In the genomic region with DNA sequence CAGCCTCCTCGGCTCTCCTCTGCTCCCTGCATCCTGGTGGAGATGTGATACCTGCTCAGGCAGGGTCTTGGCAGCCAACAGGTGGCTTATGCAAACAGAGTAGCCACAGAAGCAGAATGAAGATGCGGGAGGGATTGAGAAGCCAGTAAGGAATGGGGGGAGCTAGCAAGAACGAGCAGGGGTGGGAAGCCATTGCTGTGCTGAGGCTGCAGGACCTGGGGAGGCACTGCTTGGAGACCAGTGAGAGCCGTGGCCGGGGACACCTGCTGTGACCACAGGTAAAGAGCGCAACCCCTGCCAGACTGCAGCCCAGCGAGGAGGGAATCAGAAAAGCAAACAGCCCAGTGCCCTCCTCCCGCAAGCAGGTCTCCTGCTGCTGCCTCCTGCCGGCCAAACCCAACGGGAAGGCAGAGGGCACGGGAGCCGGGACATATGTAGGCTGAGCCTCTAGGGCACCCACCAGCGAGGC, we compare ENCODE assay signal across 8 cellular contexts. TPM values are rescaled to one million over a fixed set of nuclear protein-coding genes. Genes with fewer than 3 reads are reported as not detected.
DNase-seq lines count a peak whose midpoint lies in the region; ATAC-seq and TF ChIP-seq lines count a peak whose summit lies in the region.

No MANE protein-coding gene starts in this region.

- H3K9ac ChIP-seq in PC-3 (ENCODE audit: low read length) = no peak overlapping the region

- H2AFZ ChIP-seq in PC-3 (ENCODE audit: low read length) = 0 out of 2 replicates have a peak overlapping the region, but pooled peaks have one; percentile 30

- TF ChIP-seq EP300 in suprapubic skin (IDR thresholded peaks at IDR 0.05) = no peak

- intact Hi-C loops in PC-3 (cut with micrococcal nuclease) (loop anchor here (5.0 kb wide), 1 partner anchor 913 kb away; no protein-coding TSS in a partner anchor), vagina (cut with DNase I) (no loop called here)

- WGBS in suprapubic skin = 23% methylated on average over 12 of the region's 13 CpGs

- H3K4me2 ChIP-seq in PC-3 (ENCODE audit: low read length) = peak overlapping the region; percentile 16; the same call in 1 of the 2 replicates

- DNase-seq in activated CD8-positive, alpha-beta memory T cell treated with anti-CD3 and anti-CD28 coated beads, Interleukin-2, amount 10 ng/mL, durations not matched to agents 7 days and 5 days = no peak
- DNase-seq in activated CD8-positive, alpha-beta memory T cell treated with anti-CD3 and anti-CD28 coated beads for 24 hours = no peak
- peak; percentile 43 for DNase-seq in PC-3
- no peak for DNase-seq in epithelial cell of proximal tubule (ENCODE audit: low read depth)
- DNase-seq in stimulated activated CD4-positive, alpha-beta T cell treated with anti-CD3 and anti-CD28 coated beads, Interleukin-4, amount 100 ng/mL, for 1 hour = peak; percentile 41
- no peak for DNase-seq in vagina (ENCODE audit: extremely low spot score in 2 of 2)
- DNase-seq in caudate nucleus (lab: John Stamatoyannopoulos, UW) = no peak
- DNase-seq in suprapubic skin (ENCODE audit: low spot score in 2 of 2) = no peak

- TF ChIP-seq POLR2A in vagina (IDR thresholded peaks at IDR 0.05) (no peak), suprapubic skin (IDR thresholded peaks at IDR 0.05) (no peak)

- no peak overlapping the region for H3K27ac Mint-ChIP-seq in activated CD8-positive, alpha-beta memory T cell treated with anti-CD3 and anti-CD28 coated beads, Interleukin-2, amount 10 ng/mL, durations not matched to agents 7 days and 5 days

- peaks cover 51% of the 10 kb centered on the region for H3K27me3 Mint-ChIP-seq in activated CD8-positive, alpha-beta memory T cell treated with anti-CD3 and anti-CD28 coated beads, Interleukin-2, amount 10 ng/mL, durations not matched to agents 7 days and 5 days

- no peaks in the 10 kb centered on the region for H3K4me1 ChIP-seq in PC-3 (ENCODE audit: insufficient read depth, low read length)
- H3K4me1 ChIP-seq in vagina = no peaks in the 10 kb centered on the region
- H3K4me1 ChIP-seq in suprapubic skin = no peaks in the 10 kb centered on the region

- H3K9me3 ChIP-seq in PC-3 (ENCODE audit: low read length) = no peaks in the 10 kb centered on the region
- no peaks in the 10 kb centered on the region for H3K9me3 ChIP-seq in vagina
- H3K9me3 ChIP-seq in suprapubic skin = no peaks in the 10 kb centered on the region

- H4K20me1 ChIP-seq in PC-3 (ENCODE audit: low read length) = no peaks in the 10 kb centered on the region

- no peaks in the 10 kb centered on the region for H3K9me2 ChIP-seq in PC-3 (replicated peaks; ENCODE audit: low read length)

- no TSS peak for BruUV-seq in PC-3 (replicated peaks; lab: Mats Ljungman, UMichigan)

- H3K36me3 ChIP-seq in PC-3 (ENCODE audit: low read depth, low read length) (no peaks in the 10 kb centered on the region), vagina (no peaks in the 10 kb centered on the region), suprapubic skin (no peaks in the 10 kb centered on the region)

- CTCF ChIA-PET in activated CD8-positive, alpha-beta memory T cell treated with anti-CD3 and anti-CD28 coated beads, Interleukin-2, amount 10 ng/mL, durations not matched to agents 7 days and 5 days (lab: Charles Lee) = interaction anchor here (1.2 to 1.5 kb wide), 2 partner anchors 11 to 835 kb away, joined by 3 read pairs; no protein-coding TSS in a partner anchor
- CTCF ChIA-PET in PC-3 (lab: Charles Lee) = no interaction called here

- TF ChIP-seq CTCF in PC-3 (conservative IDR thresholded peaks at IDR 0.05; ENCODE audit: low read depth, low read length) = peak; percentile 60
- peak; percentile 59 for TF ChIP-seq CTCF in epithelial cell of proximal tubule (conservative IDR thresholded peaks at IDR 0.05; ENCODE audit: low read depth, low read length)
- no peak for TF ChIP-seq CTCF in vagina (IDR thresholded peaks at IDR 0.05)
- peak in 1 of 2 donors; percentile 9 for TF ChIP-seq CTCF in suprapubic skin (IDR thresholded peaks at IDR 0.05)

- H3K9me3 Mint-ChIP-seq in activated CD8-positive, alpha-beta memory T cell treated with anti-CD3 and anti-CD28 coated beads, Interleukin-2, amount 10 ng/mL, durations not matched to agents 7 days and 5 days (ENCODE audit: low read depth) = no peaks in the 10 kb centered on the region

- H3K4me1 Mint-ChIP-seq in activated CD8-positive, alpha-beta memory T cell treated with anti-CD3 and anti-CD28 coated beads, Interleukin-2, amount 10 ng/mL, durations not matched to agents 7 days and 5 days = peaks cover 2% of the 10 kb centered on the region

- no peak overlapping the region for H3K27ac ChIP-seq in PC-3 (ENCODE audit: low read length)
- no peak overlapping the region for H3K27ac ChIP-seq in vagina
- no peak overlapping the region for H3K27ac ChIP-seq in caudate nucleus (ENCODE audit: low read depth, low read length)
- no peak overlapping the region for H3K27ac ChIP-seq in suprapubic skin

- H3K4me3 Mint-ChIP-seq in activated CD8-positive, alpha-beta memory T cell treated with anti-CD3 and anti-CD28 coated beads, Interleukin-2, amount 10 ng/mL, durations not matched to agents 7 days and 5 days = no peak overlapping the region

- POLR2A ChIA-PET in PC-3 (lab: Charles Lee; ENCODE audit: unreplicated experiment) = no interaction called here

- H3K4me3 ChIP-seq in PC-3 (ENCODE audit: low read length) = no peak overlapping the region
- H3K4me3 ChIP-seq in epithelial cell of proximal tubule (ENCODE audit: low read depth, low read length) = no peak overlapping the region
- no peak overlapping the region for H3K4me3 ChIP-seq in vagina
- H3K4me3 ChIP-seq in suprapubic skin = no peak overlapping the region

- no peaks in the 10 kb centered on the region for H3K79me2 ChIP-seq in PC-3 (ENCODE audit: low read length)

- ATAC-seq in activated CD8-positive, alpha-beta memory T cell treated with anti-CD3 and anti-CD28 coated beads, Interleukin-2, amount 10 ng/mL, durations not matched to agents 7 days and 5 days = peak; percentile 16
- peak; percentile 54 for ATAC-seq in PC-3

- no peaks in the 10 kb centered on the region for H3K36me3 Mint-ChIP-seq in activated CD8-positive, alpha-beta memory T cell treated with anti-CD3 and anti-CD28 coated beads, Interleukin-2, amount 10 ng/mL, durations not matched to agents 7 days and 5 days

- H3K27me3 ChIP-seq in PC-3 (ENCODE audit: low read length) = no peaks in the 10 kb centered on the region
- H3K27me3 ChIP-seq in vagina = no peaks in the 10 kb centered on the region
- peaks cover 32% of the 10 kb centered on the region for H3K27me3 ChIP-seq in suprapubic skin

- H3F3A ChIP-seq in PC-3 (ENCODE audit: low read length, unreplicated experiment) = no peaks in the 10 kb centered on the region

RNA-seq across cellular contexts. Expression of a gene that starts 14.7 kb away (rescaled TPM):
- total RNA-seq in activated CD8-positive, alpha-beta memory T cell treated with anti-CD3 and anti-CD28 coated beads, Interleukin-2, amount 10 ng/mL, durations not matched to agents 7 days and 5 days = not detected
- total RNA-seq in PC-3 (2014; rRNA removed) = not detected in 2 replicates
- total RNA-seq in epithelial cell of proximal tubule = not detected in 2 replicates
- total RNA-seq in vagina = not detected
- total RNA-seq in suprapubic skin = not detected

RNA-seq across cellular contexts. Expression of a gene that starts 24.0 kb away (rescaled TPM):
- 10 to 100 TPM in 1 of 2 experiments, 1 to 10 TPM in 1; 6.8 to 17.0 TPM for total RNA-seq in activated CD8-positive, alpha-beta memory T cell treated with anti-CD3 and anti-CD28 coated beads, Interleukin-2, amount 10 ng/mL, durations not matched to agents 7 days and 5 days
- 67.6 and 88.6 TPM in 2 replicates for total RNA-seq in PC-3 (2014; rRNA removed)
- 65.1 and 74.3 TPM in 2 replicates for total RNA-seq in epithelial cell of proximal tubule
- total RNA-seq in vagina = 0.74 TPM
- total RNA-seq in suprapubic skin = 1 to 10 TPM; 1.0 to 3.3 (median 3.2) TPM

Comparison
In these comparisons a context has a peak if more than half of its experiments do, and no peak if none do; other contexts are left out.
1. DNase-seq: peak in PC-3 (single experiment) and stimulated activated CD4-positive, alpha-beta T cell treated with anti-CD3 and anti-CD28 coated beads, Interleukin-4, amount 100 ng/mL, for 1 hour (single experiment); none in activated CD8-positive, alpha-beta memory T cell treated with anti-CD3 and anti-CD28 coated beads, Interleukin-2, amount 10 ng/mL, durations not matched to agents 7 days and 5 days (single experiment), activated CD8-positive, alpha-beta memory T cell treated with anti-CD3 and anti-CD28 coated beads for 24 hours (single experiment), epithelial cell of proximal tubule (single experiment), vagina (0 of 2), caudate nucleus (0 of 61) and suprapubic skin (0 of 2).
2. CTCF ChIP-seq: peak in PC-3 (single experiment) and epithelial cell of proximal tubule (single experiment); none in vagina (0 of 3).